8 cellular contexts compared by ENCODE assay signal in genomic region chr9:107489687-107490605, GRCh38.
DNase-seq lines count a peak whose midpoint lies in the region; ATAC-seq lines count a peak whose summit lies in the region.

Gene KLF4 (minus strand): TSS chr9:107489769. CDS start chr9:107489172, 597 bp downstream.

- peak; percentile 45 for ATAC-seq in HG03097 (IDR thresholded peaks at IDR 0.05; ENCODE audit: low FRiP score, unreplicated experiment)

- DNase-seq in activated CD8-positive, alpha-beta memory T cell treated with anti-CD3 and anti-CD28 coated beads for 24 hours, result peak; percentile 78
- DNase-seq in activated CD8-positive, alpha-beta memory T cell treated with anti-CD3 and anti-CD28 coated beads, Interleukin-2, amount 50 U/mL, for 4 hours, result no peak
- DNase-seq in NCI-H2227 treated with DMSO at 0.1 percent for 48 hours (lab: John Stamatoyannopoulos, UW), result peak; percentile 55
- peak; percentile 38 to 44 for DNase-seq in activated CD4-positive, alpha-beta T cell treated with anti-CD3 and anti-CD28 coated beads for 4 hours
- DNase-seq in dedifferentiated amniotic fluid mesenchymal stem cell (ENCODE audit: extremely low spot score), result peak; percentile 92
- DNase-seq in left kidney (ENCODE audit: low read depth, low spot score), result peak; percentile 97
- DNase-seq in stimulated activated CD4-positive, alpha-beta T cell treated with anti-CD3 and anti-CD28 coated beads, Interleukin-15, amount 100 ng/mL, for 48 hours (ENCODE audit: low read depth in 2 of 2), result peak; percentile 64 to 67
